28 cellular contexts compared by ENCODE assay signal in genomic region chr15:77087213-77087612, GRCh38.
"Had no signal": no experiment of that assay in that cellular context is flagged by ENCODE, and none has a peak within 500 bp of the region (broad histone marks: within the 10 kb centered on the region; RNA-seq: fewer than 3 reads in every experiment).

No MANE protein-coding gene starts in this region.

- H3K27ac ChIP-seq: ascending aorta, breast epithelium, cardiac muscle cell, colonic mucosa, epithelial cell of prostate, esophagus squamous epithelium, gastroesophageal sphincter, WERI-Rb-1 had no signal

- H3K4me3 ChIP-seq: ascending aorta, breast epithelium, cardiac muscle cell, colonic mucosa, esophagus squamous epithelium, gastroesophageal sphincter had no signal

- H3K27me3 ChIP-seq: ascending aorta, breast epithelium, cardiac muscle cell, colonic mucosa, esophagus squamous epithelium, gastroesophageal sphincter had no signal

- H3K36me3 ChIP-seq: ascending aorta, breast epithelium, cardiac muscle cell, colonic mucosa, esophagus squamous epithelium, gastroesophageal sphincter, WERI-Rb-1 had no signal

- H3K4me1 ChIP-seq: breast epithelium, colonic mucosa had no signal

- ATAC-seq: activated CD4-positive, CD25-positive, alpha-beta regulatory T cell treated with anti-CD3 and anti-CD28 coated beads, Interleukin-2, amount 50 U/mL, for 24 hours; activated CD8-positive, alpha-beta T cell treated with anti-CD3 and anti-CD28 coated beads for 36 hours; activated T-cell treated with anti-CD3 and anti-CD28 coated beads, Interleukin-2, amount 50 U/mL, for 4 hours; activated T-helper 17 cell treated with anti-CD3 and anti-CD28 coated beads, Interleukin-2, amount 50 U/mL, for 72 hours; gastroesophageal sphincter; T-helper 17 cell had no signal

- H3K9me3 ChIP-seq: ascending aorta, breast epithelium, colonic mucosa, esophagus squamous epithelium, gastroesophageal sphincter had no signal

- DNase-seq: activated B cell treated with CpG ODN at 0.5 μM for 24 hours; activated CD4-positive, alpha-beta T cell treated with anti-CD3 and anti-CD28 coated beads for 48 hours; activated CD4-positive, alpha-beta T cell treated with anti-CD3 and anti-CD28 coated beads, Interleukin-2, amount 50 U/mL, for 1 hour; activated CD4-positive, alpha-beta T cell treated with anti-CD3 and anti-CD28 coated beads, Interleukin-2, amount 50 U/mL, for 48 hours; activated CD8-positive, alpha-beta memory T cell treated with anti-CD3 and anti-CD28 coated beads for 24 hours; activated CD8-positive, alpha-beta T cell treated with anti-CD3 and anti-CD28 coated beads for 36 hours; activated effector memory CD4-positive, alpha-beta T cell treated with Interleukin-2 at 50 U/mL for 16 hours; activated gamma-delta T cell treated with Interleukin-2 at 50 U/mL for 16 hours; activated naive CD4-positive, alpha-beta T cell treated with Interleukin-2 at 50 U/mL for 16 hours; activated naive CD8-positive, alpha-beta T cell treated with anti-CD3 and anti-CD28 coated beads for 36 hours; activated T-cell treated with anti-CD3 and anti-CD28 coated beads, Interleukin-2, amount 50 U/mL, for 4 hours; central memory CD4-positive, alpha-beta T cell; cerebellar nuclear complex; colonic mucosa; effector CD8-positive, alpha-beta T cell; esophagus squamous epithelium; foreskin melanocyte; T-helper 1 cell; T-helper 17 cell; T1000; WERI-Rb-1 had no signal
